Comparison of ENCODE assay signal across 8 cellular contexts in genomic region chr9:35114921-35115341, GRCh38. TPM values are rescaled to one million over a fixed set of nuclear protein-coding genes. Genes with fewer than 3 reads are reported as not detected.
DNase-seq lines count a peak whose midpoint lies in the region; ATAC-seq and TF ChIP-seq lines count a peak whose summit lies in the region.

No MANE protein-coding gene starts in this region.

- H3K27ac ChIP-seq in SU-DHL-6 (ENCODE audit: low read depth, low read length) (peak overlapping the region; percentile 18; the same call in 1 of the 2 replicates), liver (ENCODE audit: low read depth in 1 of 2, low read length in 2 of 2) (peak overlapping the region; percentile 89 to 93)

- H3K27ac Mint-ChIP-seq in dendritic cell treated with granulocyte-macrophage colony-stimulating factor and Interleukin-4, amounts not matched to agents 40 ng/mL and 50 ng/mL, for 4 days = peak overlapping the region; percentile 88

- H3K36me3 Mint-ChIP-seq in dendritic cell treated with granulocyte-macrophage colony-stimulating factor and Interleukin-4, amounts not matched to agents 40 ng/mL and 50 ng/mL, for 4 days (ENCODE audit: low read depth) = peaks cover 43% of the 10 kb centered on the region

- no peak for ATAC-seq in HG02973 (IDR thresholded peaks at IDR 0.05; ENCODE audit: unreplicated experiment)
- no peak for ATAC-seq in HG02571 (IDR thresholded peaks at IDR 0.05; ENCODE audit: unreplicated experiment)

- H3K27me3 Mint-ChIP-seq in dendritic cell treated with granulocyte-macrophage colony-stimulating factor and Interleukin-4, amounts not matched to agents 40 ng/mL and 50 ng/mL, for 4 days = no peaks in the 10 kb centered on the region

- WGBS in liver = 14% methylated on average over 6 of the region's 6 CpGs

- TF ChIP-seq CTCF in SU-DHL-6 (IDR thresholded peaks at IDR 0.05; ENCODE audit: insufficient read depth, low read length, poor library complexity, severe bottlenecking) (no peak), liver (IDR thresholded peaks at IDR 0.05; ENCODE audit: low read depth, low read length, missing input control) (no peak)

- DNase-seq in AG08395 (ENCODE audit: low spot score) (peak; percentile 23), H4 (ENCODE audit: low spot score) (peak; percentile 50), stromal cell of bone marrow (ENCODE audit: low read depth) (peak; percentile 45)

- H3F3A ChIP-seq in SU-DHL-6 (ENCODE audit: insufficient read depth) = peaks cover 11% of the 10 kb centered on the region

- no peaks in the 10 kb centered on the region for H3K79me2 ChIP-seq in SU-DHL-6 (ENCODE audit: insufficient read depth, low read length)

- H3K27me3 ChIP-seq in SU-DHL-6 (ENCODE audit: low read length) (no peaks in the 10 kb centered on the region), liver (ENCODE audit: control insufficient read depth in 4 of 4, insufficient read depth in 4 of 4, low read length in 3 of 4) (no peaks in the 10 kb centered on the region)

- H3K4me1 Mint-ChIP-seq in dendritic cell treated with granulocyte-macrophage colony-stimulating factor and Interleukin-4, amounts not matched to agents 40 ng/mL and 50 ng/mL, for 4 days (ENCODE audit: low read depth) = peaks cover 57% of the 10 kb centered on the region

- no peaks in the 10 kb centered on the region for H3K9me3 ChIP-seq in SU-DHL-6 (ENCODE audit: insufficient read depth, low read length)
- no peaks in the 10 kb centered on the region for H3K9me3 ChIP-seq in liver (ENCODE audit: control insufficient read depth in 4 of 4, low read length in 3 of 4)

- intact Hi-C loops in dendritic cell treated with granulocyte-macrophage colony-stimulating factor and Interleukin-4, amounts not matched to agents 40 ng/mL and 50 ng/mL, for 4 days (cut with micrococcal nuclease) = no loop called here

- peak overlapping the region; percentile 92 for H3K4me3 Mint-ChIP-seq in dendritic cell treated with granulocyte-macrophage colony-stimulating factor and Interleukin-4, amounts not matched to agents 40 ng/mL and 50 ng/mL, for 4 days

- H3K4me2 ChIP-seq in SU-DHL-6 (ENCODE audit: low read depth, low read length, poor library complexity, severe bottlenecking) = peak overlapping the region; percentile 96

- H3K9me3 Mint-ChIP-seq in dendritic cell treated with granulocyte-macrophage colony-stimulating factor and Interleukin-4, amounts not matched to agents 40 ng/mL and 50 ng/mL, for 4 days = no peaks in the 10 kb centered on the region

- H3K36me3 ChIP-seq in SU-DHL-6 (ENCODE audit: low read length) (no peaks in the 10 kb centered on the region), liver (ENCODE audit: control insufficient read depth in 4 of 4, insufficient read depth in 3 of 4, low read depth in 1 of 4, low read length in 3 of 4) (no peaks in the 10 kb centered on the region)

- peak overlapping the region; percentile 87 for H2AFZ ChIP-seq in SU-DHL-6 (ENCODE audit: low read depth, low read length, severe bottlenecking)

- no peak for TF ChIP-seq RAD21 in liver (IDR thresholded peaks at IDR 0.05)

- H3K4me1 ChIP-seq in liver (ENCODE audit: control insufficient read depth in 4 of 4, insufficient read depth in 4 of 4, low read length in 3 of 4) = peaks cover 19 to 62% (median 47%) of the 10 kb centered on the region in 4 donors

- peak overlapping the region; percentile 66 for H3K4me3 ChIP-seq in SU-DHL-6 (ENCODE audit: insufficient read depth, low read length, poor library complexity, severe bottlenecking)
- H3K4me3 ChIP-seq in liver (ENCODE audit: low read depth in 1 of 3, low read length in 3 of 3) = peak overlapping the region; percentile 57 to 81 (median 64)

- no peaks in the 10 kb centered on the region for H3K9me2 ChIP-seq in SU-DHL-6 (replicated peaks; ENCODE audit: insufficient read depth, low read length)

- H4K20me1 ChIP-seq in SU-DHL-6 (ENCODE audit: low read depth, low read length) = no peaks in the 10 kb centered on the region

- H3K9ac ChIP-seq in SU-DHL-6 (ENCODE audit: low read length) = peak overlapping the region; percentile 58
- peak overlapping the region; percentile 41 to 42 for H3K9ac ChIP-seq in liver (ENCODE audit: low read depth in 1 of 2, low read length in 2 of 2)

TF ChIP-seq in liver, 16 proteins besides CTCF, POLR2A, EP300 and RAD21:
- peak in 1 of 2 donors; percentile 7 for TF ChIP-seq HNF4A (conservative IDR thresholded peaks at IDR 0.05)
- TF ChIP-seq JUND (IDR thresholded peaks at IDR 0.05) = no peak
- TF ChIP-seq RXRA (IDR thresholded peaks at IDR 0.05) = no peak
- no peak for TF ChIP-seq GABPA (IDR thresholded peaks at IDR 0.05 in 1 of 2, conservative IDR thresholded peaks at IDR 0.05 in 1 of 2)
- peak; percentile 35 for TF ChIP-seq NR2F2 (IDR thresholded peaks at IDR 0.05)
- TF ChIP-seq ATF3 (IDR thresholded peaks at IDR 0.05) = no peak
- TF ChIP-seq HNF4G (IDR thresholded peaks at IDR 0.05) = no peak
- no peak for TF ChIP-seq EGR1 (IDR thresholded peaks at IDR 0.05; ENCODE audit: low read depth in 2 of 2)
- no peak for TF ChIP-seq MAX (IDR thresholded peaks at IDR 0.05)
- no peak for TF ChIP-seq FOXA2 (IDR thresholded peaks at IDR 0.05)
- no peak for TF ChIP-seq REST (IDR thresholded peaks at IDR 0.05)

RNA-seq across cellular contexts. Expression of gene ATOSB, which starts 0.7 kb away (rescaled TPM):
- 7.5 and 9.7 TPM in 2 replicates for total RNA-seq in H4 (2014; rRNA removed; shearing (Covaris generic))
- total RNA-seq in liver = 10 to 100 TPM in 1 of 2 donors, 1 to 10 TPM in 1; 6.9 to 29.8 TPM
- 1 to 10 TPM; 2.8 to 4.3 TPM for polyA plus RNA-seq in liver

RNA-seq across cellular contexts. Expression of gene STOML2, which starts 12.0 kb away (rescaled TPM):
- 131 and 198 TPM in 2 replicates for total RNA-seq in H4 (2014; rRNA removed; shearing (Covaris generic))
- 10 to 100 TPM; 77.8 to 85.1 TPM for total RNA-seq in liver
- polyA plus RNA-seq in liver = 10 to 100 TPM; 77.9 to 96.8 TPM

RNA-seq across cellular contexts. Expression of gene PIGO, which starts 18.5 kb away (rescaled TPM):
- 23.4 and 32.1 TPM in 2 replicates for total RNA-seq in H4 (2014; rRNA removed; shearing (Covaris generic))
- total RNA-seq in liver = 10 to 100 TPM; 10.5 to 15.7 TPM
- 10 to 100 TPM; 15.2 to 16.0 TPM for polyA plus RNA-seq in liver

RNA-seq across cellular contexts. Expression of gene FANCG, which starts 35.2 kb away (rescaled TPM):
- 67.6 and 84.0 TPM in 2 replicates for total RNA-seq in H4 (2014; rRNA removed; shearing (Covaris generic))
- total RNA-seq in liver = 10 to 100 TPM in 1 of 2 donors, 1 to 10 TPM in 1; 4.4 to 16.0 TPM
- 1 to 10 TPM; 1.7 to 3.5 TPM for polyA plus RNA-seq in liver

RNA-seq across cellular contexts. Expression of gene VCP, which starts 42.5 kb away (rescaled TPM):
- total RNA-seq in H4 (2014; rRNA removed; shearing (Covaris generic)) = 380 and 386 TPM in 2 replicates
- 100 to 1,000 TPM; 175 to 248 TPM for total RNA-seq in liver
- polyA plus RNA-seq in liver = 100 to 1,000 TPM in 1 of 2 donors, 10 to 100 TPM in 1; 57.6 to 131 TPM
